1 cellular context compared by ENCODE assay signal in genomic region chr18:13179566-13180113, GRCh38.
TF ChIP-seq lines count a peak whose summit lies in the region.

No MANE protein-coding gene starts in this region.

TF ChIP-seq in HepG2, 621 proteins besides CTCF, POLR2A, EP300 and RAD21 (continued from another document and continues in another):
- TF ChIP-seq, protein P1, sequence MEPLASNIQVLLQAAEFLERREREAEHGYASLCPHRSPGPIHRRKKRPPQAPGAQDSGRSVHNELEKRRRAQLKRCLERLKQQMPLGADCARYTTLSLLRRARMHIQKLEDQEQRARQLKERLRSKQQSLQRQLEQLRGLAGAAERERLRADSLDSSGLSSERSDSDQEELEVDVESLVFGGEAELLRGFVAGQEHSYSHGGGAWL (CRISPR knock-in tag; IDR thresholded peaks at IDR 0.05) = peak; percentile 68; the same call in 1 of the 2 replicates
- TF ChIP-seq CSRNP2 (CRISPR knock-in tag; conservative IDR thresholded peaks at IDR 0.05; ENCODE audit: low read depth) (no peak), ZNF557 (CRISPR knock-in tag; IDR thresholded peaks at IDR 0.05) (peak; percentile 90; the same call in 1 of the 2 replicates), ZNF691 (CRISPR knock-in tag; IDR thresholded peaks at IDR 0.05; ENCODE audit: borderline replicate concordance, low read depth) (peak; percentile 40; the same call in 1 of the 2 replicates), DMAP1 (CRISPR knock-in tag; IDR thresholded peaks at IDR 0.05) (peak; percentile 99), RCOR2 (CRISPR knock-in tag; IDR thresholded peaks at IDR 0.05) (peak; percentile 72), ZBTB40 (IDR thresholded peaks at IDR 0.05) (no peak), ZBTB40 (CRISPR knock-in tag; IDR thresholded peaks at IDR 0.05) (0 out of 2 replicates have a peak, but pooled peaks have one; percentile 61), NR2F1 (CRISPR knock-in tag; IDR thresholded peaks at IDR 0.05) (peak in 1 of 2 experiments; percentile 71; a peak in 2 of 4 replicates), ZIK1 (CRISPR knock-in tag; IDR thresholded peaks at IDR 0.05; ENCODE audit: borderline replicate concordance, low read depth) (0 out of 2 replicates have a peak, but pooled peaks have one; percentile 42), ZSCAN25 (CRISPR knock-in tag; IDR thresholded peaks at IDR 0.05) (peak; percentile 73), ZNF749 (CRISPR knock-in tag; IDR thresholded peaks at IDR 0.05; ENCODE audit: borderline replicate concordance) (0 out of 2 replicates have a peak, but pooled peaks have one; percentile 2), ZNF296 (CRISPR knock-in tag; conservative IDR thresholded peaks at IDR 0.05) (no peak), CBX2 (IDR thresholded peaks at IDR 0.05; ENCODE audit: low read depth, low read length) (no peak), CBX2 (CRISPR knock-in tag; IDR thresholded peaks at IDR 0.05; ENCODE audit: low read depth) (no peak), SIX4 (CRISPR knock-in tag; IDR thresholded peaks at IDR 0.05) (peak; percentile 99), ARNT2 (CRISPR knock-in tag; IDR thresholded peaks at IDR 0.05; ENCODE audit: low read depth) (peak; percentile 60; the same call in 1 of the 2 replicates), ZNF143 (CRISPR knock-in tag; IDR thresholded peaks at IDR 0.05) (peak; percentile 38; the same call in 1 of the 2 replicates), PAX8 (CRISPR knock-in tag; IDR thresholded peaks at IDR 0.05; ENCODE audit: borderline replicate concordance) (no peak), BCL6 (CRISPR knock-in tag; IDR thresholded peaks at IDR 0.05) (peak; percentile 77), TMF1 (CRISPR knock-in tag; IDR thresholded peaks at IDR 0.05; ENCODE audit: low read depth) (peak; percentile 90), KLF16 (CRISPR knock-in tag; IDR thresholded peaks at IDR 0.05) (peak in 1 of 2 experiments; percentile 76; a peak in 2 of 4 replicates), CEBPB (IDR thresholded peaks at IDR 0.05; ENCODE audit: borderline replicate concordance, low read depth, low read length) (peak; percentile 85), SOX6 (IDR thresholded peaks at IDR 0.05) (no peak), SOX6 (CRISPR knock-in tag; IDR thresholded peaks at IDR 0.05) (peak; percentile 81), TAF1 (CRISPR knock-in tag; IDR thresholded peaks at IDR 0.05) (0 out of 2 replicates have a peak, but pooled peaks have one; percentile 26), RNF2 (conservative IDR thresholded peaks at IDR 0.05; ENCODE audit: low read depth) (peak; percentile 85), TOPORS (CRISPR knock-in tag; IDR thresholded peaks at IDR 0.05) (peak; percentile 65; the same call in 1 of the 2 replicates), HOXD1 (CRISPR knock-in tag; IDR thresholded peaks at IDR 0.05) (peak; percentile 85; the same call in 1 of the 2 replicates), NR0B2 (CRISPR knock-in tag; IDR thresholded peaks at IDR 0.05) (no peak), PCBP2 (optimal IDR thresholded peaks at IDR 0.05; ENCODE audit: low read depth, low read length, poor library complexity, severe bottlenecking) (no peak)
- TF ChIP-seq, protein P2, sequence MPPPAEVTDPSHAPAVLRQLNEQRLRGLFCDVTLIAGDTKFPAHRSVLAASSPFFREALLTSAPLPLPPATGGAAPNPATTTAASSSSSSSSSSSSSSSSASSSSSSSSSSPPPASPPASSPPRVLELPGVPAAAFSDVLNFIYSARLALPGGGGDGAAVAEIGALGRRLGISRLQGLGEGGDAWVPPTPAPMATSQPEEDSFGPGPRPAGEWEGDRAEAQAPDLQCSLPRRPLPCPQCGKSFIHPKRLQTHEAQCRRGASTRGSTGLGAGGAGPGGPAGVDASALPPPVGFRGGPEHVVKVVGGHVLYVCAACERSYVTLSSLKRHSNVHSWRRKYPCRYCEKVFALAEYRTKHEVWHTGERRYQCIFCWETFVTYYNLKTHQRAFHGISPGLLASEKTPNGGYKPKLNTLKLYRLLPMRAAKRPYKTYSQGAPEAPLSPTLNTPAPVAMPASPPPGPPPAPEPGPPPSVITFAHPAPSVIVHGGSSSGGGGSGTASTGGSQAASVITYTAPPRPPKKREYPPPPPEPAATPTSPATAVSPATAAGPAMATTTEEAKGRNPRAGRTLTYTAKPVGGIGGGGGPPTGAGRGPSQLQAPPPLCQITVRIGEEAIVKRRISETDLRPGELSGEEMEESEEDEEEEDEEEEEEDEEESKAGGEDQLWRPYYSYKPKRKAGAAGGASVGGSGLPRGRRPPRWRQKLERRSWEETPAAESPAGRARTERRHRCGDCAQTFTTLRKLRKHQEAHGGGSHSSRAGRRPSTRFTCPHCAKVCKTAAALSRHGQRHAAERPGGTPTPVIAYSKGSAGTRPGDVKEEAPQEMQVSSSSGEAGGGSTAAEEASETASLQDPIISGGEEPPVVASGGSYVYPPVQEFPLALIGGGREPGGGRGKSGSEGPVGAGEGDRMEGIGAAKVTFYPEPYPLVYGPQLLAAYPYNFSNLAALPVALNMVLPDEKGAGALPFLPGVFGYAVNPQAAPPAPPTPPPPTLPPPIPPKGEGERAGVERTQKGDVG (CRISPR knock-in tag; IDR thresholded peaks at IDR 0.05; ENCODE audit: borderline replicate concordance) = peak; percentile 69; the same call in 1 of the 2 replicates
- TF ChIP-seq, protein P3, sequence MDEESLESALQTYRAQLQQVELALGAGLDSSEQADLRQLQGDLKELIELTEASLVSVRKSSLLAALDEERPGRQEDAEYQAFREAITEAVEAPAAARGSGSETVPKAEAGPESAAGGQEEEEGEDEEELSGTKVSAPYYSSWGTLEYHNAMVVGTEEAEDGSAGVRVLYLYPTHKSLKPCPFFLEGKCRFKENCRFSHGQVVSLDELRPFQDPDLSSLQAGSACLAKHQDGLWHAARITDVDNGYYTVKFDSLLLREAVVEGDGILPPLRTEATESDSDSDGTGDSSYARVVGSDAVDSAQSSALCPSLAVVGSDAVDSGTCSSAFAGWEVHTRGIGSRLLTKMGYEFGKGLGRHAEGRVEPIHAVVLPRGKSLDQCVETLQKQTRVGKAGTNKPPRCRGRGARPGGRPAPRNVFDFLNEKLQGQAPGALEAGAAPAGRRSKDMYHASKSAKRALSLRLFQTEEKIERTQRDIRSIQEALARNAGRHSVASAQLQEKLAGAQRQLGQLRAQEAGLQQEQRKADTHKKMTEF (CRISPR knock-in tag; IDR thresholded peaks at IDR 0.05) = peak; percentile 95
- TF ChIP-seq, protein P4, sequence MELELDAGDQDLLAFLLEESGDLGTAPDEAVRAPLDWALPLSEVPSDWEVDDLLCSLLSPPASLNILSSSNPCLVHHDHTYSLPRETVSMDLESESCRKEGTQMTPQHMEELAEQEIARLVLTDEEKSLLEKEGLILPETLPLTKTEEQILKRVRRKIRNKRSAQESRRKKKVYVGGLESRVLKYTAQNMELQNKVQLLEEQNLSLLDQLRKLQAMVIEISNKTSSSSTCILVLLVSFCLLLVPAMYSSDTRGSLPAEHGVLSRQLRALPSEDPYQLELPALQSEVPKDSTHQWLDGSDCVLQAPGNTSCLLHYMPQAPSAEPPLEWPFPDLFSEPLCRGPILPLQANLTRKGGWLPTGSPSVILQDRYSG (CRISPR knock-in tag; IDR thresholded peaks at IDR 0.05) = no peak
